ENCODE assay signal across 18 cellular contexts in the genomic region with DNA sequence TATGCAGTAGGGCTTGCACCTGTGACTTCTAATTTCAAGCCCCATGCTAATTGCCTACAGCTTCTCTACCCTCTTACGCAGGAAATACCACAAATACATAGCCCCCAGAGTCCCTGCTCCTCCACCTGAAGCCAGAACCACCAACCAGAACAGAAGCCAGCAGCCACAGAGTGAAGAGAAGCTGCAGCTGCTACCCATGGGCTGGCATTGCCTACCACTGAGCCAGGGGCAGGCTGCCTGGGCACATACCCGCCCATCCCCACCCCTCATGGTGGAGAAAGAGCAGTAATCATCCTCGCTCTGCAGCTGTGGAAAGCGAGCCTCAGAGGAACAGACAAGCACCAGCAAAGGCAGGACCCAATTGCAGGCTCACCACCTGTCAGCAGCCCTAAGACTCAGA. TPM values are rescaled to one million over a fixed set of nuclear protein-coding genes. Genes with fewer than 3 reads are reported as not detected.
DNase-seq lines count a peak whose midpoint lies in the region; ATAC-seq and TF ChIP-seq lines count a peak whose summit lies in the region.
"Had no signal": no experiment of that assay in that cellular context is flagged by ENCODE, and none has a peak within 500 bp of the region (broad histone marks: within the 10 kb centered on the region; RNA-seq: fewer than 3 reads in every experiment).

No MANE protein-coding gene starts in this region.

- H3K9me3 ChIP-seq in ascending aorta, result no peaks in the 10 kb centered on the region
- H3K9me3 ChIP-seq in tibial artery, result no peaks in the 10 kb centered on the region
- H3K9me3 ChIP-seq: Peyer's patch had no signal

- intact Hi-C loops in ascending aorta (cut with DNase I), result no loop called here
- intact Hi-C loops in tibial artery (cut with DNase I; ENCODE audit: low total_unique reads), result no loop called here

- H3K27me3 ChIP-seq in ascending aorta, result no peaks in the 10 kb centered on the region
- no peaks in the 10 kb centered on the region for H3K27me3 ChIP-seq in tibial artery
- H3K27me3 ChIP-seq: Peyer's patch had no signal

- H3K4me3 ChIP-seq in ascending aorta (no peak overlapping the region), tibial artery (no peak overlapping the region)
- H3K4me3 ChIP-seq: Peyer's patch had no signal

- POLR2A ChIA-PET in naive thymus-derived CD8-positive, alpha-beta T cell (lab: Charles Lee), result interaction anchor here (0.7 to 3.6 kb wide), 5 partner anchors 20 to 256 kb away, joined by 3 to 13 read pairs (median 4); a partner anchor contains a TSS

- ATAC-seq in naive thymus-derived CD8-positive, alpha-beta T cell, result peak; percentile 68 to 91
- ATAC-seq in HG03095 (IDR thresholded peaks at IDR 0.05; ENCODE audit: unreplicated experiment), result no peak

- no peaks in the 10 kb centered on the region for H3K36me3 Mint-ChIP-seq in naive thymus-derived CD8-positive, alpha-beta T cell
- H3K36me3 Mint-ChIP-seq: IgD-negative memory B cell had no signal

- H3K4me3 Mint-ChIP-seq in naive thymus-derived CD8-positive, alpha-beta T cell, result peak overlapping the region in 7 of 10 donors; percentile 1 to 77 (median 50)
- H3K4me3 Mint-ChIP-seq: IgD-negative memory B cell had no signal

- H3K27ac Mint-ChIP-seq in naive thymus-derived CD8-positive, alpha-beta T cell, result peak overlapping the region in 2 of 10 donors; percentile 12 to 33
- H3K27ac Mint-ChIP-seq: IgD-negative memory B cell had no signal

- peaks cover 0 to 25% (median 3%) of the 10 kb centered on the region in 5 donors for H3K27me3 Mint-ChIP-seq in naive thymus-derived CD8-positive, alpha-beta T cell

- H3K36me3 ChIP-seq in ascending aorta (no peaks in the 10 kb centered on the region), tibial artery (no peaks in the 10 kb centered on the region)
- H3K36me3 ChIP-seq: Peyer's patch had no signal

- H3K9me3 Mint-ChIP-seq in naive thymus-derived CD8-positive, alpha-beta T cell, result no peaks in the 10 kb centered on the region
- H3K9me3 Mint-ChIP-seq: IgD-negative memory B cell had no signal

- H3K4me1 Mint-ChIP-seq in naive thymus-derived CD8-positive, alpha-beta T cell, result peaks cover 23 to 28% (median 25%) of the 10 kb centered on the region in 4 donors
- H3K4me1 Mint-ChIP-seq: IgD-negative memory B cell had no signal

- H3K4me1 ChIP-seq in ascending aorta (peaks cover 6 to 20% of the 10 kb centered on the region in 2 donors), tibial artery (peaks cover under 1 to 36% (median 16%) of the 10 kb centered on the region in 4 donors)
- H3K4me1 ChIP-seq: Peyer's patch had no signal

- TF ChIP-seq CTCF in ascending aorta (IDR thresholded peaks at IDR 0.05), result no peak
- no peak for TF ChIP-seq CTCF in tibial artery (IDR thresholded peaks at IDR 0.05)

- peak overlapping the region; percentile 90 to 92 for H3K27ac ChIP-seq in ascending aorta
- H3K27ac ChIP-seq in tibial artery, result peak overlapping the region; percentile 67 to 82
- H3K27ac ChIP-seq: Peyer's patch had no signal

- peak; percentile 68 for DNase-seq in DMS79 treated with DMSO at 0.1 percent for 48 hours (lab: John Stamatoyannopoulos, UW)
- DNase-seq in DMS79 (lab: John Stamatoyannopoulos, UW), result no peak
- no peak for DNase-seq in ascending aorta (ENCODE audit: low spot score in 2 of 2)
- DNase-seq in naive thymus-derived CD8-positive, alpha-beta T cell, result peak in 3 of 10 donors; percentile 21 to 54 (median 41)
- no peak for DNase-seq in tibial artery
- DNase-seq in amygdala (lab: John Stamatoyannopoulos, UW), result no peak
- no peak for DNase-seq in DMS 273 (lab: John Stamatoyannopoulos, UW; ENCODE audit: unreplicated experiment)
- DNase-seq: C1 segment of cervical spinal cord, COR-L47, DMS53, NCI-H146, NCI-H2107, NCI-H446 treated with DMSO at 0.1 percent for 48 hours, NCI-H82, Peyer's patch, SHP77 had no signal

RNA-seq across cellular contexts. Expression of a gene that starts 11.2 kb away (rescaled TPM):
- total RNA-seq in ascending aorta, result 181 TPM
- total RNA-seq in naive thymus-derived CD8-positive, alpha-beta T cell, result 10 to 100 TPM in 1 of 2 experiments, 1 to 10 TPM in 1; 7.9 to 11.7 TPM
- 10 to 100 TPM; 23.4 to 43.4 (median 41.7) TPM for polyA plus RNA-seq in naive thymus-derived CD8-positive, alpha-beta T cell

Comparison
In these comparisons a context has a peak if more than half of its experiments do, and no peak if none do; other contexts are left out.
1. RNA of a gene that starts 11.2 kb away (total RNA-seq): 181 TPM in ascending aorta (single experiment); 7.9 to 11.7 TPM in naive thymus-derived CD8-positive, alpha-beta T cell; every median in the first group is over 10 times any median in the second.